Comparison of ENCODE assay signal across 8 cellular contexts in genomic region chr14:100067971-100068959, GRCh38. TPM values are rescaled to one million over a fixed set of nuclear protein-coding genes. Genes with fewer than 3 reads are reported as not detected.
DNase-seq lines count a peak whose midpoint lies in the region; ATAC-seq, FAIRE-seq and TF ChIP-seq lines count a peak whose summit lies in the region.

No MANE protein-coding gene starts in this region.

- DNase-seq in GM12891 (ENCODE audit: insufficient read length, low spot score): no peak
- peak; percentile 82 for DNase-seq in activated T-helper 1 cell treated with anti-CD3 and anti-CD28 coated beads, Interleukin-12 subunit alpha, Interleukin-12 subunit beta, Interleukin-2, Interleukin-4 antibody, amounts not matched to agents 30 ng/mL and 10 ng/mL and 1 ng/mL, durations not matched to agents 14 hours and 24 hours and 36 hours (ENCODE audit: low spot score)
- peak; percentile 20 to 28 for DNase-seq in heart right ventricle
- peak; percentile 93 for DNase-seq in stimulated activated CD4-positive, alpha-beta T cell treated with anti-CD3 and anti-CD28 coated beads, Interleukin-1b, Interleukin-23, amount 100 ng/mL, for 48 hours
- no peak for DNase-seq in NCI-H524 (lab: John Stamatoyannopoulos, UW)
- no peak for DNase-seq in kidney glomerular epithelial cell (lab: John Stamatoyannopoulos, UW)

- H3K4me1 ChIP-seq in OCI-LY3 (ENCODE audit: low read length) (peaks cover 28% of the 10 kb centered on the region), heart right ventricle (peaks cover 0 to 85% (median 29%) of the 10 kb centered on the region in 9 donors)

- no peaks in the 10 kb centered on the region for H3K79me2 ChIP-seq in OCI-LY3 (ENCODE audit: low read length)

- peaks cover 25% of the 10 kb centered on the region for H3K36me3 Mint-ChIP-seq in activated T-helper 1 cell treated with anti-CD3 and anti-CD28 coated beads, Interleukin-12 subunit alpha, Interleukin-12 subunit beta, Interleukin-2, Interleukin-4 antibody, amounts not matched to agents 30 ng/mL and 10 ng/mL and 1 ng/mL, durations not matched to agents 14 hours and 24 hours and 36 hours (ENCODE audit: low read depth)

- H3K4me3 ChIP-seq in OCI-LY3 (ENCODE audit: low read length) (no peak overlapping the region), heart right ventricle (peak overlapping the region in 2 of 10 donors; percentile 6 to 55)

- no peaks in the 10 kb centered on the region for H3K9me3 ChIP-seq in OCI-LY3 (ENCODE audit: insufficient read depth, low read length)
- H3K9me3 ChIP-seq in heart right ventricle: no peaks in the 10 kb centered on the region

- H2AFZ ChIP-seq in OCI-LY3 (ENCODE audit: low read depth, low read length): no peak overlapping the region

- H3K27me3 ChIP-seq in OCI-LY3 (ENCODE audit: low read depth, low read length): no peaks in the 10 kb centered on the region
- no peaks in the 10 kb centered on the region for H3K27me3 ChIP-seq in heart right ventricle

- peak overlapping the region; percentile 99 for H3K27ac Mint-ChIP-seq in activated T-helper 1 cell treated with anti-CD3 and anti-CD28 coated beads, Interleukin-12 subunit alpha, Interleukin-12 subunit beta, Interleukin-2, Interleukin-4 antibody, amounts not matched to agents 30 ng/mL and 10 ng/mL and 1 ng/mL, durations not matched to agents 14 hours and 24 hours and 36 hours

- whole genome bisulfite sequencing in heart right ventricle, 2 donors: 79 to 84% methylated on average over 18 of the region's 18 CpGs

- TF ChIP-seq CTCF in OCI-LY3 (IDR thresholded peaks at IDR 0.05; ENCODE audit: low read depth, low read length): no peak
- TF ChIP-seq CTCF in heart right ventricle (IDR thresholded peaks at IDR 0.05): no peak

- peak overlapping the region; percentile 88 for H3K4me3 Mint-ChIP-seq in activated T-helper 1 cell treated with anti-CD3 and anti-CD28 coated beads, Interleukin-12 subunit alpha, Interleukin-12 subunit beta, Interleukin-2, Interleukin-4 antibody, amounts not matched to agents 30 ng/mL and 10 ng/mL and 1 ng/mL, durations not matched to agents 14 hours and 24 hours and 36 hours

- no peaks in the 10 kb centered on the region for H3K9me3 Mint-ChIP-seq in activated T-helper 1 cell treated with anti-CD3 and anti-CD28 coated beads, Interleukin-12 subunit alpha, Interleukin-12 subunit beta, Interleukin-2, Interleukin-4 antibody, amounts not matched to agents 30 ng/mL and 10 ng/mL and 1 ng/mL, durations not matched to agents 14 hours and 24 hours and 36 hours

- peak overlapping the region; percentile 6; the same call in 1 of the 2 replicates for H3K4me2 ChIP-seq in OCI-LY3 (ENCODE audit: low read length)

- H3K4me1 Mint-ChIP-seq in activated T-helper 1 cell treated with anti-CD3 and anti-CD28 coated beads, Interleukin-12 subunit alpha, Interleukin-12 subunit beta, Interleukin-2, Interleukin-4 antibody, amounts not matched to agents 30 ng/mL and 10 ng/mL and 1 ng/mL, durations not matched to agents 14 hours and 24 hours and 36 hours (ENCODE audit: low read depth): peaks cover 84% of the 10 kb centered on the region

- TF ChIP-seq POLR2A in GM12891 (IDR thresholded peaks at IDR 0.05; ENCODE audit: low read depth, low read length): peak; percentile 92

- H3K27ac ChIP-seq in OCI-LY3 (ENCODE audit: low read length) (no peak overlapping the region), heart right ventricle (peak overlapping the region in 6 of 10 donors; percentile 8 to 93 (median 16))

- no peak overlapping the region for H3K9ac ChIP-seq in OCI-LY3 (ENCODE audit: low read length)

- peak; percentile 33 for ATAC-seq in HG02798 (IDR thresholded peaks at IDR 0.05; ENCODE audit: poor library complexity, unreplicated experiment)
- ATAC-seq in heart right ventricle: peak; percentile 35 to 82 (median 52)

- H3K36me3 ChIP-seq in OCI-LY3 (replicated peaks; ENCODE audit: low read depth, low read length) (no peaks in the 10 kb centered on the region), heart right ventricle (peaks cover 0 to 6% (median 0%) of the 10 kb centered on the region in 9 donors)

- no peaks in the 10 kb centered on the region for H3K27me3 Mint-ChIP-seq in activated T-helper 1 cell treated with anti-CD3 and anti-CD28 coated beads, Interleukin-12 subunit alpha, Interleukin-12 subunit beta, Interleukin-2, Interleukin-4 antibody, amounts not matched to agents 30 ng/mL and 10 ng/mL and 1 ng/mL, durations not matched to agents 14 hours and 24 hours and 36 hours (ENCODE audit: insufficient read depth)

- FAIRE-seq in GM12891 (lab: Jason Lieb, UNC): peak; percentile 99

- intact Hi-C loops in activated T-helper 1 cell treated with anti-CD3 and anti-CD28 coated beads, Interleukin-12 subunit alpha, Interleukin-12 subunit beta, Interleukin-2, Interleukin-4 antibody, amounts not matched to agents 30 ng/mL and 10 ng/mL and 1 ng/mL, durations not matched to agents 14 hours and 24 hours and 36 hours (cut with micrococcal nuclease): loop anchor here (1.0 to 10.0 kb wide), 14 partner anchors 8 to 1893 kb away; partner anchors contain the start of genes CCDC85C, CCNK, CYP46A1 and SETD3
- intact Hi-C loops in heart right ventricle (cut with DNase I): loop anchor here in 1 of 10 donors (1.0 kb wide), 1 partner anchor 12 kb away; no protein-coding TSS in a partner anchor

- H4K20me1 ChIP-seq in OCI-LY3 (ENCODE audit: insufficient read depth, low read length): no peaks in the 10 kb centered on the region

TF ChIP-seq in GM12891, 5 proteins besides CTCF, POLR2A, EP300 and RAD21:
- TF ChIP-seq TAF1 (IDR thresholded peaks at IDR 0.05; ENCODE audit: low read depth, low read length): peak; percentile 78
- no peak for TF ChIP-seq PAX5 (IDR thresholded peaks at IDR 0.05; ENCODE audit: insufficient read depth, low read length, severe bottlenecking)
- TF ChIP-seq SPI1 (IDR thresholded peaks at IDR 0.05; ENCODE audit: low read depth, low read length): peak; percentile 87
- no peak; the same call in none of the 2 replicates for TF ChIP-seq POU2F2 (IDR thresholded peaks at IDR 0.05; ENCODE audit: low read depth, low read length)
- TF ChIP-seq POLR2AphosphoS5 (IDR thresholded peaks at IDR 0.05; ENCODE audit: low read depth, low read length): peak; percentile 71

RNA-seq across cellular contexts. Expression of gene EVL, which starts 3.0 kb away (rescaled TPM):
- polyA plus RNA-seq in GM12891 (2012; ENCODE audit: low read depth, missing spikeins): 181 TPM
- 290 and 309 TPM in 2 replicates for total RNA-seq in activated T-helper 1 cell treated with anti-CD3 and anti-CD28 coated beads, Interleukin-12 subunit alpha, Interleukin-12 subunit beta, Interleukin-2, Interleukin-4 antibody, amounts not matched to agents 30 ng/mL and 10 ng/mL and 1 ng/mL, durations not matched to agents 14 hours and 24 hours and 36 hours
- 10 to 100 TPM; 32.2 to 79.4 (median 50.7) TPM for total RNA-seq in heart right ventricle
- 10 to 100 TPM; 26.0 to 47.5 TPM for polyA plus RNA-seq in heart right ventricle

Comparison
In these comparisons a context has a peak if more than half of its experiments do, and no peak if none do; other contexts are left out.
1. DNase-seq: peak in activated T-helper 1 cell treated with anti-CD3 and anti-CD28 coated beads, Interleukin-12 subunit alpha, Interleukin-12 subunit beta, Interleukin-2, Interleukin-4 antibody, amounts not matched to agents 30 ng/mL and 10 ng/mL and 1 ng/mL, durations not matched to agents 14 hours and 24 hours and 36 hours (single experiment), heart right ventricle (2 of 2) and stimulated activated CD4-positive, alpha-beta T cell treated with anti-CD3 and anti-CD28 coated beads, Interleukin-1b, Interleukin-23, amount 100 ng/mL, for 48 hours (single experiment); none in GM12891 (single experiment), NCI-H524 (0 of 2) and kidney glomerular epithelial cell (single experiment).